In genomic region chr3:30035935-30036567, GRCh38 we compare ENCODE assay signal across 18 cellular contexts.
A peak's percentile ranks its signal among the peaks of the same experiment; 100 is the strongest.
DNase-seq lines count a peak whose midpoint lies in the region; ATAC-seq, FAIRE-seq and TF ChIP-seq lines count a peak whose summit lies in the region.
"Had no signal": no experiment of that assay in that cellular context is flagged by ENCODE, and none has a peak within 500 bp of the region (broad histone marks: within the 10 kb centered on the region; RNA-seq: fewer than 3 reads in every experiment).

No MANE protein-coding gene starts in this region.

- H3K4me3 ChIP-seq in SK-N-MC: no peak overlapping the region
- H3K4me3 ChIP-seq: BLaER1 had no signal

- intact Hi-C loops in sciatic nerve (cut with DNase I): no loop called here

- no peaks in the 10 kb centered on the region for H3K36me3 ChIP-seq in SK-N-MC (ENCODE audit: insufficient read depth, low read length)
- H3K36me3 ChIP-seq: BLaER1 had no signal

- peak; percentile 12 for DNase-seq in AG20443 (ENCODE audit: low spot score)
- peak; percentile 50 for DNase-seq in SK-N-MC (ENCODE audit: low read depth, low spot score)
- peak; percentile 14 for DNase-seq in fibroblast of peridontal ligament (ENCODE audit: extremely low read depth)
- DNase-seq in sciatic nerve (ENCODE audit: low spot score): no peak
- no peak for DNase-seq in GM12891 (ENCODE audit: insufficient read length, low spot score)
- no peak for DNase-seq in G401 (ENCODE audit: low spot score)
- no peak for DNase-seq in NCI-H774 (lab: John Stamatoyannopoulos, UW)
- DNase-seq: AML-193; Caco-2; CD8-positive, alpha-beta memory T cell; DND-41; GF-D8; GOT3; H9 had no signal

- no peak for TF ChIP-seq POLR2A in GM12891 (IDR thresholded peaks at IDR 0.05; ENCODE audit: low read depth, low read length)

- H3K9ac ChIP-seq in SK-N-MC (ENCODE audit: insufficient read length): no peak overlapping the region
- H3K9ac ChIP-seq: BLaER1 had no signal

- H3K9me3 ChIP-seq in SK-N-MC (ENCODE audit: low read depth, low read length): no peaks in the 10 kb centered on the region
- H3K9me3 ChIP-seq: BLaER1, Caco-2 had no signal

- in situ Hi-C loops in G401 (cut with HindIII; ENCODE audit: low sequenced_read_pairs): no loop called here

- peak overlapping the region; percentile 95 for H3K27ac ChIP-seq in SK-N-MC
- H3K27ac ChIP-seq: BLaER1 had no signal

- ATAC-seq in sciatic nerve (peak; percentile 73), GM19463 (IDR thresholded peaks at IDR 0.05; ENCODE audit: unreplicated experiment) (no peak)
- ATAC-seq: HepG2 had no signal

- FAIRE-seq in GM12891 (lab: Jason Lieb, UNC): no peak
- FAIRE-seq: HepG2, HTR-8/SVneo had no signal

TF ChIP-seq in GM12891, 5 proteins besides CTCF, POLR2A, EP300 and RAD21:
- TF ChIP-seq PAX5 (IDR thresholded peaks at IDR 0.05; ENCODE audit: insufficient read depth, low read length, severe bottlenecking) (no peak), TAF1 (IDR thresholded peaks at IDR 0.05; ENCODE audit: low read depth, low read length) (no peak), POU2F2 (IDR thresholded peaks at IDR 0.05; ENCODE audit: low read depth, low read length) (no peak), POLR2AphosphoS5 (IDR thresholded peaks at IDR 0.05; ENCODE audit: low read depth, low read length) (no peak), SPI1 (IDR thresholded peaks at IDR 0.05; ENCODE audit: low read depth, low read length) (no peak)

Comparison
In these comparisons a context has a peak if more than half of its experiments do, and no peak if none do; other contexts are left out.
1. DNase-seq: peak in AG20443 (single experiment), SK-N-MC (single experiment) and fibroblast of peridontal ligament (single experiment); none in sciatic nerve (single experiment), GM12891 (single experiment), G401 (single experiment) and NCI-H774 (single experiment).